23 cellular contexts compared by ENCODE assay signal in genomic region chr2:100766806-100767205, GRCh38. TPM values are rescaled to one million over a fixed set of nuclear protein-coding genes. Genes with fewer than 3 reads are reported as not detected.
DNase-seq lines count a peak whose midpoint lies in the region; ATAC-seq and TF ChIP-seq lines count a peak whose summit lies in the region.
"Had no signal": no experiment of that assay in that cellular context is flagged by ENCODE, and none has a peak within 500 bp of the region (broad histone marks: within the 10 kb centered on the region; RNA-seq: fewer than 3 reads in every experiment).

No MANE protein-coding gene starts in this region.

- no peak for TF ChIP-seq CTCF in foreskin keratinocyte (conservative IDR thresholded peaks at IDR 0.05)
- no peak for TF ChIP-seq CTCF in uterus (IDR thresholded peaks at IDR 0.05)
- TF ChIP-seq CTCF in lower leg skin (IDR thresholded peaks at IDR 0.05), result no peak

- DNase-seq in M059J (ENCODE audit: low read depth), result peak; percentile 22
- peak; percentile 55 for DNase-seq in amniotic epithelial cell (ENCODE audit: low read depth)
- no peak for DNase-seq in foreskin keratinocyte
- DNase-seq in uterus, result no peak
- DNase-seq in retina, result no peak
- no peak for DNase-seq in middle frontal gyrus (ENCODE audit: extremely low spot score, low spot score)
- no peak for DNase-seq in lower leg skin (ENCODE audit: low spot score in 2 of 2)
- DNase-seq: activated CD4-positive, CD25-positive, alpha-beta regulatory T cell treated with anti-CD3 and anti-CD28 coated beads, Interleukin-2, amount 50 U/mL, for 72 hours; activated effector memory CD4-positive, alpha-beta T cell treated with anti-CD3 and anti-CD28 coated beads, Interleukin-2, amount 50 U/mL, for 16 hours; activated naive CD8-positive, alpha-beta T cell treated with anti-CD3 and anti-CD28 coated beads, Interleukin-2, amount 10 ng/mL, durations not matched to agents 7 days and 5 days; effector CD4-positive, alpha-beta T cell; erythroblast; left cardiac atrium; naive thymus-derived CD8-positive, alpha-beta T cell; NCI-H2029 treated with DMSO at 0.1 percent for 48 hours; NCI-H2227 treated with DMSO at 0.1 percent for 48 hours; NCI-H748 treated with DMSO at 0.1 percent for 48 hours; occipital lobe; spleen; stimulated activated CD4-positive, alpha-beta T cell treated with anti-CD3 and anti-CD28 coated beads, Interleukin-2, amount 100 ng/mL, for 48 hours; transverse colon had no signal

- peak; percentile 10 for ATAC-seq in foreskin keratinocyte
- ATAC-seq: naive thymus-derived CD8-positive, alpha-beta T cell had no signal

- TF ChIP-seq POLR2A in uterus (IDR thresholded peaks at IDR 0.05) (no peak), lower leg skin (IDR thresholded peaks at IDR 0.05) (no peak)

- H3K4me1 ChIP-seq in foreskin keratinocyte (peaks cover 20% of the 10 kb centered on the region), uterus (no peaks in the 10 kb centered on the region)
- H3K4me1 ChIP-seq: spleen had no signal

- intact Hi-C loops in uterus (cut with DNase I; ENCODE audit: low total_unique reads), result no loop called here
- intact Hi-C loops in lower leg skin (cut with DNase I; ENCODE audit: low total_unique reads), result no loop called here

- H3K36me3 ChIP-seq in uterus, result no peaks in the 10 kb centered on the region
- H3K36me3 ChIP-seq: spleen, transverse colon had no signal

- no peak overlapping the region for H3K27ac ChIP-seq in foreskin keratinocyte
- peak overlapping the region; percentile 32 to 41 for H3K27ac ChIP-seq in uterus
- H3K27ac ChIP-seq: hepatocyte, spleen had no signal

- 39 to 43% methylated on average over 3 of the region's 3 CpGs for WGBS in lower leg skin, 2 donors

- H3K27me3 ChIP-seq in foreskin keratinocyte (no peaks in the 10 kb centered on the region), uterus (no peaks in the 10 kb centered on the region)
- H3K27me3 ChIP-seq: hepatocyte, transverse colon had no signal

- H3K4me3 ChIP-seq in uterus (no peak overlapping the region), lower leg skin (ENCODE audit: low read depth, poor library complexity, severe bottlenecking) (no peak overlapping the region)
- H3K4me3 ChIP-seq: hepatocyte, spleen, transverse colon had no signal

- H3K9me3 ChIP-seq in uterus, result no peaks in the 10 kb centered on the region
- H3K9me3 ChIP-seq: spleen, transverse colon had no signal

RNA-seq across cellular contexts. Expression of gene NPAS2, which starts 53.1 kb away (rescaled TPM):
- 3.6 and 5.3 TPM in 2 replicates for total RNA-seq in M059J (2014; rRNA removed; shearing (Covaris generic))
- 14.6 and 18.9 TPM in 2 replicates for total RNA-seq in foreskin keratinocyte
- polyA plus RNA-seq in foreskin keratinocyte, result 11.2 and 15.8 TPM in 2 replicates
- total RNA-seq in uterus, result 10 to 100 TPM in 3 of 4 donors, 1 to 10 TPM in 1; 5.6 to 66.5 (median 24.9) TPM
- 10 to 100 TPM; 58.0 to 75.5 (median 62.1) TPM for total RNA-seq in lower leg skin
- polyA plus RNA-seq: CD14-positive monocyte had no signal

Comparison
In these comparisons a context has a peak if more than half of its experiments do, and no peak if none do; other contexts are left out.
1. DNase-seq: peak in M059J (single experiment) and amniotic epithelial cell (single experiment); none in foreskin keratinocyte (0 of 2), uterus (0 of 2), retina (single experiment), middle frontal gyrus (single experiment) and lower leg skin (0 of 2).